Comparison of ENCODE assay signal across 1 cellular context in genomic region chr15:67178569-67179210, GRCh38.
A peak's percentile ranks its signal among the peaks of the same experiment; 100 is the strongest.
TF ChIP-seq lines count a peak whose summit lies in the region.

No MANE protein-coding gene starts in this region.

TF ChIP-seq in SK-N-SH treated with all-trans-retinoic acid at 6 μM for 48 hours, 23 proteins besides CTCF, POLR2A, EP300 and RAD21 (continued from another document):
- TF ChIP-seq ISL1 (CRISPR knock-in tag; IDR thresholded peaks at IDR 0.05) (peak; percentile 67), TOX (CRISPR knock-in tag; IDR thresholded peaks at IDR 0.05; ENCODE audit: borderline replicate concordance) (no peak)
